19 cellular contexts compared by ENCODE assay signal in genomic region chr13:113061271-113061625, GRCh38. TPM values are rescaled to one million over a fixed set of nuclear protein-coding genes. Genes with fewer than 3 reads are reported as not detected.
"Had no signal": no experiment of that assay in that cellular context is flagged by ENCODE, and none has a peak within 500 bp of the region (broad histone marks: within the 10 kb centered on the region; RNA-seq: fewer than 3 reads in every experiment).

No MANE protein-coding gene starts in this region.

- H3K4me2 ChIP-seq: hepatocyte, SK-N-SH had no signal

- H3K9ac ChIP-seq: SK-N-SH had no signal

- H3K9me3 ChIP-seq: ascending aorta, breast epithelium, gastroesophageal sphincter, SK-N-SH, upper lobe of left lung had no signal

- H3K4me3 ChIP-seq: ascending aorta, breast epithelium, gastroesophageal sphincter, hepatocyte, lung, upper lobe of left lung had no signal

- H2AFZ ChIP-seq: hepatocyte had no signal

- H3K27ac ChIP-seq: ascending aorta, breast epithelium, gastroesophageal sphincter, hepatocyte, upper lobe of left lung had no signal

- H3K36me3 ChIP-seq: breast epithelium had no signal

- ATAC-seq: activated T-helper 17 cell treated with anti-CD3 and anti-CD28 coated beads, Interleukin-2, amount 50 U/mL, for 72 hours; gastroesophageal sphincter; stimulated activated effector memory CD8-positive, alpha-beta T cell treated with anti-CD3 and anti-CD28 coated beads, Interleukin-12 subunit alpha, Interleukin-12 subunit beta, amount 100 ng/mL, for 72 hours had no signal

- H3K4me1 ChIP-seq: ascending aorta, breast epithelium, gastroesophageal sphincter, upper lobe of left lung had no signal

- H3K79me2 ChIP-seq: hepatocyte had no signal

- DNase-seq: activated CD4-positive, alpha-beta T cell treated with anti-CD3 and anti-CD28 coated beads, Interleukin-2, amount 50 U/mL, for 4 hours; activated CD4-positive, CD25-positive, alpha-beta regulatory T cell treated with anti-CD3 and anti-CD28 coated beads, Interleukin-2, amount 50 U/mL, for 72 hours; activated naive CD4-positive, alpha-beta T cell treated with Interleukin-2 at 50 U/mL for 16 hours; endodermal cell; erythroblast; kidney glomerular epithelial cell; SK-N-SH; stimulated activated CD4-positive, alpha-beta T cell treated with anti-CD3 and anti-CD28 coated beads, Interleukin-12 subunit alpha, Interleukin-12 subunit beta, amount 100 ng/mL, for 4 hours; T-helper 1 cell; T1000 had no signal

- H3K27me3 ChIP-seq: ascending aorta, breast epithelium, hepatocyte, upper lobe of left lung had no signal

RNA-seq across cellular contexts. Expression of gene F7, which starts 44.3 kb away (rescaled TPM):
- total RNA-seq: dermis microvascular lymphatic vessel endothelial cell had no signal
- polyA plus RNA-seq: SK-N-SH had no signal
